ENCODE assay signal across 17 cellular contexts in the genomic region with DNA sequence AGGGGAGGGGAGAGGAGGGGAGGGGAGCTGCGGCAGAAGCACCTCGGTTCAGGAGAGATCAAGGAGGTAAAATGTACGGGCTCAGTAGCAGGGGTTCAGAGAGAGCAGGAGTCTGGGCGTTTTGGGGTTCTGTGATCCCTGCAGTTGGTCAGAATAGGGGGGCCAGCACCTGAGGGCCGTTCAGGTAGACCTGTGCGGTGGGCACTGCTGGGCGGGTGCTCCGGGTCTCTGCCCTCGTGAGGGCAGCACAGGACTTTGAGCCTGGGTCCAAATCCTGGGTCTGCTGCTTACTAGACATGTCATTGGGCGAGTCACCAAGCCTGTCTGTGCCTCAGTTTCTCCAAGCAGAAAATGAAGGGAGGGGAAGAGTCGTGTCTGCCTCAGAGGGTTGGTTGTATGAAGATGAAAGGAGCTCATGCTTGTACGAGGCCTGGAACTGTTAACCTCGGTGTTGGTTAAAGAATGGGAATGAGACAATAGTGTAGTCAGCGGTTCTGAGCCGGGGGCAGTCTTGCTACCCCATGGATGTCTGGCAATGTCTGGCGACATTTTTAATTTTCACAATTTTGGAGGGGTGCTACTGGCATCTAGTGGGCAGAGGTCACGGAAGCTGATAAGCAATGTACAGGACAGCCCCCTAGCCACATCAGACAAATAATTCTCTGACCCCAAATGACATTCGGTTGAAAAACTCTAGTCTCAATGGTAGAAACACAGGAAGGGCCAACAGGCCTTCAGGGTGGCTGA. TPM values are rescaled to one million over a fixed set of nuclear protein-coding genes. Genes with fewer than 3 reads are reported as not detected.
"Had no signal": no experiment of that assay in that cellular context is flagged by ENCODE, and none has a peak within 500 bp of the region (broad histone marks: within the 10 kb centered on the region; RNA-seq: fewer than 3 reads in every experiment).

No MANE protein-coding gene starts in this region.

- H3K27ac ChIP-seq: ascending aorta, esophagus squamous epithelium, right lobe of liver had no signal

- H3K4me3 Mint-ChIP-seq: activated naive CD8-positive, alpha-beta T cell treated with anti-CD3 and anti-CD28 coated beads, Interleukin-2, amount 50 U/mL, for 24 hours; stimulated activated naive B cell treated with anti-CD40 and anti-IgM and Interleukin-4, amounts not matched to agents 10 μg/mL and 1 μg/mL and 100 μg/mL, for 72 hours had no signal

- H3K27me3 Mint-ChIP-seq: activated naive CD8-positive, alpha-beta T cell treated with anti-CD3 and anti-CD28 coated beads, Interleukin-2, amount 50 U/mL, for 24 hours; stimulated activated naive B cell treated with anti-CD40 and anti-IgM and Interleukin-4, amounts not matched to agents 10 μg/mL and 1 μg/mL and 100 μg/mL, for 72 hours had no signal

- H3K4me1 ChIP-seq: ascending aorta, right lobe of liver had no signal

- ATAC-seq: activated naive CD8-positive, alpha-beta T cell treated with anti-CD3 and anti-CD28 coated beads, Interleukin-2, amount 50 U/mL, for 24 hours; stimulated activated naive B cell treated with anti-CD40 and anti-IgM and Interleukin-4, amounts not matched to agents 10 μg/mL and 1 μg/mL and 100 μg/mL, for 72 hours had no signal

- H3K27ac Mint-ChIP-seq: activated naive CD8-positive, alpha-beta T cell treated with anti-CD3 and anti-CD28 coated beads, Interleukin-2, amount 50 U/mL, for 24 hours; stimulated activated naive B cell treated with anti-CD40 and anti-IgM and Interleukin-4, amounts not matched to agents 10 μg/mL and 1 μg/mL and 100 μg/mL, for 72 hours had no signal

- H3K4me2 ChIP-seq: SK-N-SH had no signal

- DNase-seq: activated CD4-positive, CD25-positive, alpha-beta regulatory T cell; activated naive CD4-positive, alpha-beta T cell treated with Interleukin-2 at 50 U/mL for 16 hours; activated naive CD8-positive, alpha-beta T cell treated with anti-CD3 and anti-CD28 coated beads, Interleukin-2, amount 50 U/mL, for 24 hours; esophagus squamous epithelium; SK-N-SH; stimulated activated CD4-positive, alpha-beta T cell treated with anti-CD3 and anti-CD28 coated beads, Interleukin-2, amount 100 ng/mL, for 24 hours; stimulated activated naive B cell treated with anti-CD40 and anti-IgM and Interleukin-4, amounts not matched to agents 10 μg/mL and 1 μg/mL and 100 μg/mL, for 72 hours; substantia nigra; T-helper 2 cell; trophoblast cell had no signal

- H3K36me3 ChIP-seq: ascending aorta, right lobe of liver had no signal

- H3K27me3 ChIP-seq: ascending aorta, esophagus squamous epithelium, neutrophil, right lobe of liver had no signal

- H3K4me3 ChIP-seq: ascending aorta, esophagus squamous epithelium, right lobe of liver had no signal

- H3K9me3 ChIP-seq: neutrophil, right lobe of liver had no signal

- H3K4me1 Mint-ChIP-seq: activated naive CD8-positive, alpha-beta T cell treated with anti-CD3 and anti-CD28 coated beads, Interleukin-2, amount 50 U/mL, for 24 hours; stimulated activated naive B cell treated with anti-CD40 and anti-IgM and Interleukin-4, amounts not matched to agents 10 μg/mL and 1 μg/mL and 100 μg/mL, for 72 hours had no signal

- H3K9ac ChIP-seq: SK-N-SH had no signal

RNA-seq across cellular contexts. Expression of a gene that starts 35.4 kb away (rescaled TPM):
- total RNA-seq: ascending aorta, bronchial epithelial cell, esophagus squamous epithelium, left ventricle myocardium superior, myocyte, posterior vena cava, right lobe of liver had no signal
- polyA plus RNA-seq: SK-N-SH had no signal
